12 cellular contexts compared by ENCODE assay signal in the genomic region with DNA sequence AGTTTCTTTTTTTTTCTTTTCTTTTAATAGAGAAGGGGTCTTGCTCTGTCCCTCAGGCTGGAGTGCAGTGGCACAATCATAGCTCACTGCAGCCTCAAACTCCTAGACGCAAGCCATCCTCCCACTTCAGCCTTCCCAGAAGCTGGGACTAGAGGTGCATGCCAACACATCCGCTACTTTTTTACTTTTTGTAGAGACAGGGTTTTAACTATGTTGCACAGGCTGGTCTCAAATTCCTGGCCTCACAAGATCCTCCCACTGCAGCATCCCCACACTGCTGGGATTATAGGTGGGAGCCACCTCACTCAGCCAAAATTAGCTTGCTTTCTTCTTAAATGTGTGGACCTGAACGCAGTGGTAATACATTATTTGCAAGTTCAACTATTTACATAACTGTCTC.
A peak's percentile ranks its signal among the peaks of the same experiment; 100 is the strongest.
DNase-seq lines count a peak whose midpoint lies in the region; ATAC-seq and TF ChIP-seq lines count a peak whose summit lies in the region.
"Had no signal": no experiment of that assay in that cellular context is flagged by ENCODE, and none has a peak within 500 bp of the region (broad histone marks: within the 10 kb centered on the region; RNA-seq: fewer than 3 reads in every experiment).

No MANE protein-coding gene starts in this region.

- H3K4me3 ChIP-seq in CD4-positive, CD25-positive, alpha-beta regulatory T cell (ENCODE audit: low read depth, low read length): peak overlapping the region; percentile 81
- no peak overlapping the region for H3K4me3 ChIP-seq in HUES48 (ENCODE audit: low read depth, low read length)
- peak overlapping the region; percentile 71 for H3K4me3 ChIP-seq in osteoblast (ENCODE audit: insufficient read depth, low read length)
- H3K4me3 ChIP-seq in left lung: no peak overlapping the region

- H4K20me1 ChIP-seq in osteoblast (ENCODE audit: insufficient read depth, low read length): peaks cover 5% of the 10 kb centered on the region

- H3K27ac ChIP-seq in CD4-positive, CD25-positive, alpha-beta regulatory T cell (ENCODE audit: insufficient read depth, low read length, poor library complexity, severe bottlenecking): peak overlapping the region; percentile 75
- H3K27ac ChIP-seq in HUES48 (ENCODE audit: low read depth, low read length): peak overlapping the region; percentile 37
- peak overlapping the region; percentile 24 for H3K27ac ChIP-seq in osteoblast (ENCODE audit: low read depth, low read length)
- peak overlapping the region in 1 of 2 donors; percentile 45 for H3K27ac ChIP-seq in left lung
- H3K27ac ChIP-seq: SJSA1 had no signal

- no peak overlapping the region for H3K9ac ChIP-seq in HUES48 (ENCODE audit: low read depth, low read length)

- peak overlapping the region; percentile 93 to 100 (median 99) for H3K27ac Mint-ChIP-seq in CD4-positive, CD25-positive, alpha-beta regulatory T cell
- peak overlapping the region; percentile 96 for H3K27ac Mint-ChIP-seq in activated naive CD8-positive, alpha-beta T cell treated with anti-CD3 and anti-CD28 coated beads for 36 hours

- H3K9me3 Mint-ChIP-seq in CD4-positive, CD25-positive, alpha-beta regulatory T cell: peaks cover 0 to 1% (median 0%) of the 10 kb centered on the region in 7 donors
- no peaks in the 10 kb centered on the region for H3K9me3 Mint-ChIP-seq in activated naive CD8-positive, alpha-beta T cell treated with anti-CD3 and anti-CD28 coated beads for 36 hours

- peak overlapping the region; percentile 84 for H3K4me2 ChIP-seq in osteoblast (ENCODE audit: insufficient read depth, low read length)

- peaks cover 88% of the 10 kb centered on the region for H3K4me1 ChIP-seq in CD4-positive, CD25-positive, alpha-beta regulatory T cell (ENCODE audit: control insufficient read depth, insufficient read depth, low read length, poor library complexity, severe bottlenecking)
- H3K4me1 ChIP-seq in HUES48 (ENCODE audit: control insufficient read depth, insufficient read depth, low read length) (peaks cover 79% of the 10 kb centered on the region), osteoblast (ENCODE audit: insufficient read depth, low read length) (peaks cover 35% of the 10 kb centered on the region), left lung (peaks cover 47 to 58% of the 10 kb centered on the region in 2 donors)

- peaks cover 4% of the 10 kb centered on the region for H3K27me3 Mint-ChIP-seq in CD4-positive, CD25-positive, alpha-beta regulatory T cell
- no peaks in the 10 kb centered on the region for H3K27me3 Mint-ChIP-seq in activated naive CD8-positive, alpha-beta T cell treated with anti-CD3 and anti-CD28 coated beads for 36 hours

- H3K79me2 ChIP-seq in osteoblast (ENCODE audit: insufficient read depth, low read length): peaks cover 81% of the 10 kb centered on the region

- no peaks in the 10 kb centered on the region for H3K9me3 ChIP-seq in CD4-positive, CD25-positive, alpha-beta regulatory T cell (ENCODE audit: control insufficient read depth in 2 of 2, low read length in 2 of 2)
- no peaks in the 10 kb centered on the region for H3K9me3 ChIP-seq in HUES48 (ENCODE audit: control insufficient read depth, insufficient read depth, low read length)
- H3K9me3 ChIP-seq in osteoblast (ENCODE audit: low read depth, low read length): no peaks in the 10 kb centered on the region
- no peaks in the 10 kb centered on the region for H3K9me3 ChIP-seq in left lung
- H3K9me3 ChIP-seq: BE2C, SJSA1 had no signal

- no peak for DNase-seq in CD4-positive, CD25-positive, alpha-beta regulatory T cell
- DNase-seq in activated naive CD8-positive, alpha-beta T cell treated with anti-CD3 and anti-CD28 coated beads for 36 hours: no peak
- no peak for DNase-seq in osteoblast (ENCODE audit: insufficient read length, low spot score, missing footprints)
- no peak for DNase-seq in left lung
- DNase-seq in GM19240 (ENCODE audit: insufficient read length, low spot score): no peak
- DNase-seq: BE2C; NCI-H2171; NK-92 treated with Interleukin-12 subunit alpha and Interleukin-12 subunit beta, amount 100 ng/mL, for 24 hours had no signal

- peak overlapping the region; percentile 75 to 96 (median 88) for H3K4me3 Mint-ChIP-seq in CD4-positive, CD25-positive, alpha-beta regulatory T cell
- peak overlapping the region; percentile 81 for H3K4me3 Mint-ChIP-seq in activated naive CD8-positive, alpha-beta T cell treated with anti-CD3 and anti-CD28 coated beads for 36 hours

- intact Hi-C loops in left lung (cut with DNase I): no loop called here

- H3K4me1 Mint-ChIP-seq in CD4-positive, CD25-positive, alpha-beta regulatory T cell: peaks cover 33 to 94% (median 79%) of the 10 kb centered on the region in 4 donors
- H3K4me1 Mint-ChIP-seq in activated naive CD8-positive, alpha-beta T cell treated with anti-CD3 and anti-CD28 coated beads for 36 hours: peaks cover 82% of the 10 kb centered on the region

- no peak for ATAC-seq in CD4-positive, CD25-positive, alpha-beta regulatory T cell (ENCODE audit: low read depth in 2 of 2)
- ATAC-seq in left lung (no peak), GM21390 (IDR thresholded peaks at IDR 0.05; ENCODE audit: unreplicated experiment) (no peak), GM21367 (IDR thresholded peaks at IDR 0.05; ENCODE audit: unreplicated experiment) (no peak)

- TF ChIP-seq CTCF in osteoblast (IDR thresholded peaks at IDR 0.05; ENCODE audit: extremely low read depth, low read depth, low read length): no peak
- TF ChIP-seq CTCF in left lung (IDR thresholded peaks at IDR 0.05): no peak

- peaks cover 15% of the 10 kb centered on the region for H3K36me3 Mint-ChIP-seq in CD4-positive, CD25-positive, alpha-beta regulatory T cell
- H3K36me3 Mint-ChIP-seq in activated naive CD8-positive, alpha-beta T cell treated with anti-CD3 and anti-CD28 coated beads for 36 hours: peaks cover 17% of the 10 kb centered on the region

- no peaks in the 10 kb centered on the region for H3K36me3 ChIP-seq in CD4-positive, CD25-positive, alpha-beta regulatory T cell (ENCODE audit: control insufficient read depth, insufficient read depth, low read length)
- H3K36me3 ChIP-seq in HUES48 (ENCODE audit: control insufficient read depth, insufficient read depth, low read length) (no peaks in the 10 kb centered on the region), osteoblast (ENCODE audit: insufficient read depth, low read length) (no peaks in the 10 kb centered on the region), left lung (no peaks in the 10 kb centered on the region)
- H3K36me3 ChIP-seq: BE2C, SJSA1 had no signal

- no peaks in the 10 kb centered on the region for H3K27me3 ChIP-seq in CD4-positive, CD25-positive, alpha-beta regulatory T cell (ENCODE audit: control insufficient read depth, insufficient read depth, low read length)
- H3K27me3 ChIP-seq in HUES48 (ENCODE audit: control insufficient read depth, insufficient read depth, low read length): no peaks in the 10 kb centered on the region
- no peaks in the 10 kb centered on the region for H3K27me3 ChIP-seq in osteoblast (ENCODE audit: insufficient read depth, low read length)
- H3K27me3 ChIP-seq in left lung: no peaks in the 10 kb centered on the region
- H3K27me3 ChIP-seq: BE2C, SJSA1 had no signal

- H2AFZ ChIP-seq in osteoblast (ENCODE audit: low read length): peak overlapping the region; percentile 85

Comparison
In these comparisons a context has a peak if more than half of its experiments do, and no peak if none do; other contexts are left out.
1. H3K4me3 ChIP-seq: peak in CD4-positive, CD25-positive, alpha-beta regulatory T cell (single experiment) and osteoblast (single experiment); none in HUES48 (single experiment) and left lung (0 of 2).